Comparison of ENCODE assay signal across 8 cellular contexts in genomic region chr9:132800038-132800648, GRCh38.
DNase-seq lines count a peak whose midpoint lies in the region; ATAC-seq and TF ChIP-seq lines count a peak whose summit lies in the region.

No MANE protein-coding gene starts in this region.

- H3K9me3 ChIP-seq in uterus = no peaks in the 10 kb centered on the region

- TF ChIP-seq CTCF in uterus (IDR thresholded peaks at IDR 0.05) = peak; percentile 84 to 87 (median 87)

- intact Hi-C loops in left ventricle myocardium superior (cut with micrococcal nuclease) (loop anchor here (2.0 kb wide), 1 partner anchor 293 kb away; no protein-coding TSS in a partner anchor), uterus (cut with DNase I; ENCODE audit: low total_unique reads) (loop anchor here (5.0 kb wide), 1 partner anchor 293 kb away; no protein-coding TSS in a partner anchor)

- no peaks in the 10 kb centered on the region for H3K36me3 ChIP-seq in uterus

- TF ChIP-seq POLR2A in uterus (IDR thresholded peaks at IDR 0.05) = no peak

- DNase-seq in GM04504 (ENCODE audit: low read depth) (peak; percentile 35), NCI-H1105 treated with DMSO at 0.1 percent for 48 hours (lab: John Stamatoyannopoulos, UW) (peak; percentile 77), T-helper 1 cell (peak; percentile 46 to 57 (median 51)), amniotic epithelial cell (ENCODE audit: low read depth) (peak; percentile 56), left ventricle myocardium superior (peak; percentile 89), pulmonary artery endothelial cell (ENCODE audit: low read depth, low spot score) (peak; percentile 22), uterus (peak; percentile 46 to 61)

- no peak overlapping the region for H3K4me3 ChIP-seq in uterus

- ATAC-seq in left ventricle myocardium superior (peak; percentile 80), GM18867 (IDR thresholded peaks at IDR 0.05; ENCODE audit: unreplicated experiment) (no peak)

- H3K27me3 ChIP-seq in uterus = no peaks in the 10 kb centered on the region

- no peak overlapping the region for H3K27ac ChIP-seq in uterus

- H3K4me1 ChIP-seq in uterus = no peaks in the 10 kb centered on the region

Comparison
In these comparisons a context has a peak if more than half of its experiments do, and no peak if none do; other contexts are left out.
1. DNase-seq: peak in every context shown above with its lines; median percentile 89 in left ventricle myocardium superior; 77 in NCI-H1105 treated with DMSO at 0.1 percent for 48 hours; 56 in amniotic epithelial cell; 54 in uterus; 51 in T-helper 1 cell; 35 in GM04504; 22 in pulmonary artery endothelial cell.